Comparison of ENCODE assay signal across 8 cellular contexts in genomic region chr11:57116654-57117053, GRCh38.
DNase-seq lines count a peak whose midpoint lies in the region; ATAC-seq and TF ChIP-seq lines count a peak whose summit lies in the region.

No MANE protein-coding gene starts in this region.

- H3K4me3 ChIP-seq in HFF-Myc (replicated peaks; ENCODE audit: low read depth, low read length) (no peak overlapping the region), lung (no peak overlapping the region)

- DNase-seq in SKM-1 treated with dmso at 0.1 percent for 144 hours (lab: John Stamatoyannopoulos, UW; ENCODE audit: unreplicated experiment) (peak; percentile 46), SKM-1 (lab: John Stamatoyannopoulos, UW; ENCODE audit: unreplicated experiment) (no peak), HFF-Myc (ENCODE audit: extremely low read depth, low read depth) (peak; percentile 11), NCI-H460 (ENCODE audit: extremely low read depth, low read depth) (peak; percentile 21), chondrocyte (ENCODE audit: low spot score) (no peak), lung (ENCODE audit: low spot score) (no peak), DMS79 treated with DMSO at 0.1 percent for 48 hours (lab: John Stamatoyannopoulos, UW) (no peak), hippocampal formation (lab: John Stamatoyannopoulos, UW) (no peak)

- H3K27me3 Mint-ChIP-seq in chondrocyte (ENCODE audit: low read depth): peaks cover 10% of the 10 kb centered on the region

- H3K36me3 ChIP-seq in lung (ENCODE audit: control insufficient read depth in 2 of 2, insufficient read depth in 2 of 2, low read length in 2 of 2): no peaks in the 10 kb centered on the region

- no peaks in the 10 kb centered on the region for H3K9me3 ChIP-seq in lung (ENCODE audit: control insufficient read depth in 2 of 2, insufficient read depth in 1 of 2, low read length in 1 of 2)

- H3K27ac Mint-ChIP-seq in chondrocyte (ENCODE audit: unreplicated experiment): no peak overlapping the region

- H3K4me1 Mint-ChIP-seq in chondrocyte (ENCODE audit: low read depth): no peaks in the 10 kb centered on the region

- H3K4me3 Mint-ChIP-seq in chondrocyte (ENCODE audit: unreplicated experiment): no peak overlapping the region

- peak overlapping the region in 1 of 2 donors; percentile 14 for H3K27ac ChIP-seq in lung (ENCODE audit: low read depth in 1 of 2, low read length in 1 of 2)

- no peaks in the 10 kb centered on the region for H3K4me1 ChIP-seq in lung (ENCODE audit: control insufficient read depth in 2 of 2, insufficient read depth in 2 of 2, low read length in 2 of 2)

- peaks cover 4% of the 10 kb centered on the region for H3K9me3 Mint-ChIP-seq in chondrocyte (ENCODE audit: low read depth)

- no peak for ATAC-seq in lung (ENCODE audit: insufficient read depth, low FRiP score)

- TF ChIP-seq CTCF in HFF-Myc (IDR thresholded peaks at IDR 0.05; ENCODE audit: low read depth, low read length, missing control alignments) (peak; percentile 62), chondrocyte (IDR thresholded peaks at IDR 0.05) (peak; percentile 74), lung (IDR thresholded peaks at IDR 0.05; ENCODE audit: control extremely low read depth, extremely low read depth) (peak; percentile 44)

- WGBS in lung, 2 donors: 69 to 71% methylated on average over 5 of the region's 5 CpGs

- H3K36me3 Mint-ChIP-seq in chondrocyte (ENCODE audit: low read depth): no peaks in the 10 kb centered on the region

- H3K27me3 ChIP-seq in lung (ENCODE audit: control insufficient read depth, insufficient read depth): no peaks in the 10 kb centered on the region

Comparison
In these comparisons a context has a peak if more than half of its experiments do, and no peak if none do; other contexts are left out.
1. DNase-seq: peak in SKM-1 treated with dmso at 0.1 percent for 144 hours (single experiment), HFF-Myc (single experiment) and NCI-H460 (single experiment); none in SKM-1 (single experiment), chondrocyte (single experiment), lung (single experiment), DMS79 treated with DMSO at 0.1 percent for 48 hours (single experiment) and hippocampal formation (0 of 2).
2. Peak in every context shown above with its lines, with median percentiles within 50 percentile points of each other: CTCF ChIP-seq.